ENCODE assay signal across 5 cellular contexts in the genomic region with DNA sequence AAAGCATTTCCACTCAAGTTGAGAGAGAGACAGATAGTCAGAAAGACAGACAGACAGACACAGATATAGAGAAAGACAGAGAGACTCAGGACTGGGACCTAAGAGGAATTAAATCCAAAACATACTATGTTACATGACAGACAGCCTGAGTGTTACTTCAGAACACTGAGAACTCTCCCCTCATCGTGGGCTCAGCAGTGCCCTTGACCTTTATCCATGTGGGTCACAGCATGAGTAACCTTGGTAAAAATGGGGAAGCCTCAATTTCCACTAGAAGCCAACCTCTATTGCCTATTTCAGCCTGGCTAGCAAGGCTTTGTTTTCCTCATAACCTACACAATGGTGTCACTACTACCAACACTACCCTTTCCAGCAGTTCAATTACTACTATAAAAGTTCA.
"Had no signal": no experiment of that assay in that cellular context is flagged by ENCODE, and none has a peak within 500 bp of the region (broad histone marks: within the 10 kb centered on the region; RNA-seq: fewer than 3 reads in every experiment).

No MANE protein-coding gene starts in this region.

- H3K27ac Mint-ChIP-seq: IgD-negative memory B cell had no signal

- H3K4me3 Mint-ChIP-seq: IgD-negative memory B cell had no signal

- ATAC-seq: HepG2, K562 had no signal

- DNase-seq: IMR-90, KBM-7 had no signal

- H3K36me3 Mint-ChIP-seq: IgD-negative memory B cell had no signal

- H3K9me3 Mint-ChIP-seq: IgD-negative memory B cell had no signal
